ENCODE assay signal across 1 cellular context in the genomic region with DNA sequence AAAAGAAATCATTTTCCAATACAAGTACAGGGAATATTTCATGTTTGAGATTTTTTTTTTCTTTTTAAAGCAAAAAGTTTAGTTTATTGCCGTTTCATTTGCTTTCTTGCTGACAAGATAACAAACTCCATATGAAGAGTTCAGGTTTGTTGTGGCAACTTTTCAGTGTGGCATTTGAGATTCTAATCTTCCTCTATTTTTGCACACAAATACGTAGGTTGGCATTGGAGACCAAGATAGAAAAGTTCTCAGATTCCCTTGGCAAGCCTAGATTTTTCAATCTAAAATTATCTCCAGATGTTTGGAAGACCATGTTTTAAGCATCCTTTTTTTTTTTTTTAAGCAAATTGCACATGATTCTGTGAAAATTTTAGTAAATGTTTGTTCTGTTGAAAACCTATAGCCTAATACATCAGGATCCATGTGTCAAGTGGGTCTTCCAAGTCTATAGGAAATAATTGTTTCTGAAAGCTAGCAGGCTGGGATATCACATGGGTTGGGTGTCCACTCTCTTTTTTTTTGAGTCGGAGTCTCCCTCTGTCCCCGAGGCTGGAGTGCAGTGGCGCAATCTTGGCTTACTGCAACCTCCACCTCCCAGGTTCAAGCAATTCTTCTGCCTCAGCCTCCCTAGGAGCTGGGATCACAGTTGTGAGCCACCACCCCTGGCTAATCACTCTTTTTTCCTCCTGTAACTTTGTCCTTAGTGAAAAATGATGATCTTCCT.
TF ChIP-seq lines count a peak whose summit lies in the region.

No MANE protein-coding gene starts in this region.

TF ChIP-seq in HepG2, 621 proteins besides CTCF, POLR2A, EP300 and RAD21:
- TF ChIP-seq FOXO1 (CRISPR knock-in tag; IDR thresholded peaks at IDR 0.05): no peak
- TF ChIP-seq, protein P1, sequence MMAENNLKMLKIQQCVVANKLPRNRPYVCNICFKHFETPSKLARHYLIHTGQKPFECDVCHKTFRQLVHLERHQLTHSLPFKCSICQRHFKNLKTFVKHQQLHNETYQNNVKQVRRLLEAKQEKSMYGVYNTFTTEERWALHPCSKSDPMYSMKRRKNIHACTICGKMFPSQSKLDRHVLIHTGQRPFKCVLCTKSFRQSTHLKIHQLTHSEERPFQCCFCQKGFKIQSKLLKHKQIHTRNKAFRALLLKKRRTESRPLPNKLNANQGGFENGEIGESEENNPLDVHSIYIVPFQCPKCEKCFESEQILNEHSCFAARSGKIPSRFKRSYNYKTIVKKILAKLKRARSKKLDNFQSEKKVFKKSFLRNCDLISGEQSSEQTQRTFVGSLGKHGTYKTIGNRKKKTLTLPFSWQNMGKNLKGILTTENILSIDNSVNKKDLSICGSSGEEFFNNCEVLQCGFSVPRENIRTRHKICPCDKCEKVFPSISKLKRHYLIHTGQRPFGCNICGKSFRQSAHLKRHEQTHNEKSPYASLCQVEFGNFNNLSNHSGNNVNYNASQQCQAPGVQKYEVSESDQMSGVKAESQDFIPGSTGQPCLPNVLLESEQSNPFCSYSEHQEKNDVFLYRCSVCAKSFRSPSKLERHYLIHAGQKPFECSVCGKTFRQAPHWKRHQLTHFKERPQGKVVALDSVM (CRISPR knock-in tag; IDR thresholded peaks at IDR 0.05): peak; percentile 40; the same call in 1 of the 2 replicates
- peak; percentile 64 for TF ChIP-seq CEBPG (CRISPR knock-in tag; IDR thresholded peaks at IDR 0.05)
